13 cellular contexts compared by ENCODE assay signal in the genomic region with DNA sequence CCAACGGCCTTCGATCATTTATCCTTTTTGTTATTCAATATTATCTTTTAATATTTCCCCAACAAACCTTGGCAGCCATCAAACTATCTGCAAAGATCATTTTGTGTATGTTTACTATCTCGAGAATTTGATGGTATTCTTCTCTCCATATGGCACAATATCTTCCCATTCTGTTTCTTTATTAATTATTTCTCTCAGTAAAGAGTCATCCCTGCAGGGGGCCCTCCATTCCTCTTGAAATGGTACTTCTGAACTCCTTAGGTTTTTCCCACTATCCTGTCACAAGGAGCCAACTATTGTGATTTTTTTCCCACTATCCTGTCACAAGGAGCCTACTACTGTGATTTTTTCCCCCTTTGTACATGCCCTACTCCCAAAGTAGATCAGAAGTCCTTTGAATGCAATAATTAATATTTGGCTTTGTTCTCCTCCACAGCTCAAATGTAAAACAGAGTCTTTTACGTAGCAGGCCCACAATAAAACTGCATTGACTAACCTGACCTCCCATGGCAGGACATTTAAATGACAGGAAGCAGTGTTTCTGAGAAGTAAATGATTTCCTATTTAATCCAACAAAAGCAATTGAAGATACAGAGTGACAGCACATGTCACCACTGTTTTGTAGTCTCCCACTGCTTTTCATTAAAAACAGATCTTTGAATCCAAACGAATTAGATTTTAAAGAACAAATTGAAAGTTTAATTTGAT. TPM values are rescaled to one million over a fixed set of nuclear protein-coding genes. Genes with fewer than 3 reads are reported as not detected.
DNase-seq lines count a peak whose midpoint lies in the region; ATAC-seq and TF ChIP-seq lines count a peak whose summit lies in the region.
"Had no signal": no experiment of that assay in that cellular context is flagged by ENCODE, and none has a peak within 500 bp of the region (broad histone marks: within the 10 kb centered on the region; RNA-seq: fewer than 3 reads in every experiment).

No MANE protein-coding gene starts in this region.

- no peak overlapping the region for H3K27ac ChIP-seq in C4-2B
- no peak overlapping the region for H3K27ac ChIP-seq in HCT116 (ENCODE audit: low read depth, low read length)
- no peak overlapping the region for H3K27ac ChIP-seq in OCI-LY1 (ENCODE audit: low read depth, low read length, poor library complexity, severe bottlenecking)
- H3K27ac ChIP-seq in suprapubic skin, result no peak overlapping the region
- H3K27ac ChIP-seq: KMS-11 had no signal

- ATAC-seq in HCT116, result peak; percentile 22; the same call in 1 of the 2 replicates

- TF ChIP-seq EP300 in suprapubic skin (IDR thresholded peaks at IDR 0.05), result no peak

- H3K9ac ChIP-seq in HCT116 (ENCODE audit: low read length) (no peak overlapping the region), OCI-LY1 (ENCODE audit: low read length) (no peak overlapping the region)
- H3K9ac ChIP-seq: KMS-11 had no signal

- no peaks in the 10 kb centered on the region for H3K36me3 ChIP-seq in HCT116 (ENCODE audit: control insufficient read depth in 1 of 2, insufficient read depth in 2 of 2, low read length in 2 of 2)
- no peaks in the 10 kb centered on the region for H3K36me3 ChIP-seq in OCI-LY1 (ENCODE audit: insufficient read depth, low read length)
- H3K36me3 ChIP-seq in suprapubic skin, result no peaks in the 10 kb centered on the region

- no peak overlapping the region for H3K4me3 ChIP-seq in HCT116 (replicated peaks in 1 of 2; ENCODE audit: low read depth in 1 of 2, low read length in 2 of 2)
- no peak overlapping the region for H3K4me3 ChIP-seq in OCI-LY1 (ENCODE audit: low read depth, low read length, poor library complexity, severe bottlenecking)
- H3K4me3 ChIP-seq in foreskin fibroblast (ENCODE audit: low read depth in 1 of 2, low read length in 2 of 2), result no peak overlapping the region
- no peak overlapping the region for H3K4me3 ChIP-seq in suprapubic skin

- H3K27me3 ChIP-seq in HCT116 (ENCODE audit: insufficient read depth, low read length) (no peaks in the 10 kb centered on the region), OCI-LY1 (ENCODE audit: insufficient read depth, low read length) (no peaks in the 10 kb centered on the region), suprapubic skin (no peaks in the 10 kb centered on the region)

- H3K9me2 ChIP-seq in HCT116 (ENCODE audit: insufficient read depth), result no peaks in the 10 kb centered on the region
- no peaks in the 10 kb centered on the region for H3K9me2 ChIP-seq in OCI-LY1 (ENCODE audit: low read depth, low read length)

- H3K79me2 ChIP-seq in HCT116 (ENCODE audit: insufficient read depth, low read length) (no peaks in the 10 kb centered on the region), OCI-LY1 (ENCODE audit: insufficient read depth, low read length) (no peaks in the 10 kb centered on the region)

- no peaks in the 10 kb centered on the region for H3K9me3 ChIP-seq in HCT116 (ENCODE audit: control insufficient read depth in 1 of 2, insufficient read depth in 1 of 2, low read depth in 1 of 2, low read length in 2 of 2)
- H3K9me3 ChIP-seq in OCI-LY1 (ENCODE audit: low read length), result 0 out of 2 replicates have a peak, but pooled peaks cover 5% of the 10 kb centered on the region
- H3K9me3 ChIP-seq in suprapubic skin, result no peaks in the 10 kb centered on the region

- intact Hi-C loops in HCT116 (cut with micrococcal nuclease), result no loop called here

- TF ChIP-seq RAD21 in HCT116 (IDR thresholded peaks at IDR 0.05; ENCODE audit: low read depth), result no peak

- CTCF ChIA-PET in HCT116 (lab: Charles Lee), result no interaction called here

- RAD21 ChIA-PET in HCT116 (lab: Charles Lee; ENCODE audit: low non-redundant PET in 1 of 2, low total read pairs in 2 of 2, uncharacterized antibody in 2 of 2, unreplicated experiment in 2 of 2), result no interaction called here

- no peaks in the 10 kb centered on the region for H3F3A ChIP-seq in OCI-LY1 (ENCODE audit: insufficient read depth, low read length)

- TF ChIP-seq CTCF in C4-2B (conservative IDR thresholded peaks at IDR 0.05), result peak; percentile 19
- TF ChIP-seq CTCF in HCT116 (IDR thresholded peaks at IDR 0.05 in 2 of 3, conservative IDR thresholded peaks at IDR 0.05 in 1 of 3; ENCODE audit: borderline replicate concordance in 1 of 3, insufficient read depth in 1 of 3, low read depth in 2 of 3, low read length in 2 of 3), result no peak
- TF ChIP-seq CTCF in OCI-LY1 (IDR thresholded peaks at IDR 0.05; ENCODE audit: low read length), result peak; percentile 32
- TF ChIP-seq CTCF in foreskin fibroblast (IDR thresholded peaks at IDR 0.05; ENCODE audit: low read depth, low read length), result peak; percentile 2
- no peak for TF ChIP-seq CTCF in suprapubic skin (IDR thresholded peaks at IDR 0.05)

- H2AFZ ChIP-seq in HCT116 (ENCODE audit: low read depth, low read length, poor library complexity, severe bottlenecking), result peak overlapping the region; percentile 51
- no peak overlapping the region for H2AFZ ChIP-seq in OCI-LY1 (ENCODE audit: low read length)

- WGBS in suprapubic skin, result 73% methylated on average over 5 of the region's 5 CpGs

- POLR2A ChIA-PET in HCT116 (lab: Charles Lee), result no interaction called here

- no peak for DNase-seq in HCT116 (ENCODE audit: low read depth, low spot score)
- DNase-seq in foreskin fibroblast, result no peak
- DNase-seq in NCI-H526 (lab: John Stamatoyannopoulos, UW), result no peak
- no peak for DNase-seq in erythroblast (lab: John Stamatoyannopoulos, UW)
- no peak for DNase-seq in suprapubic skin (ENCODE audit: low spot score in 2 of 2)
- no peak for DNase-seq in NCI-H1436 treated with DMSO at 0.1 percent for 48 hours (lab: John Stamatoyannopoulos, UW)
- DNase-seq: activated CD4-positive, CD25-positive, alpha-beta regulatory T cell treated with anti-CD3 and anti-CD28 coated beads, Interleukin-2, amount 50 U/mL, for 72 hours; CD4-positive, alpha-beta memory T cell; effector CD8-positive, alpha-beta T cell; NCI-H226 had no signal

- H3K4me1 ChIP-seq in HCT116 (ENCODE audit: control insufficient read depth in 1 of 2, insufficient read depth in 2 of 2, low read length in 2 of 2) (no peaks in the 10 kb centered on the region), OCI-LY1 (ENCODE audit: insufficient read depth, low read length, severe bottlenecking) (peaks cover 23% of the 10 kb centered on the region), suprapubic skin (no peaks in the 10 kb centered on the region)

- no peak for TF ChIP-seq POLR2A in HCT116 (IDR thresholded peaks at IDR 0.05; ENCODE audit: borderline replicate concordance, extremely low read depth, insufficient read depth, insufficient read length)
- no peak for TF ChIP-seq POLR2A in erythroblast (IDR thresholded peaks at IDR 0.05; ENCODE audit: low read length)
- TF ChIP-seq POLR2A in suprapubic skin (IDR thresholded peaks at IDR 0.05), result no peak

- no TSS peak for BruUV-seq in HCT116 (replicated peaks; lab: Mats Ljungman, UMichigan)

- H3K4me2 ChIP-seq in HCT116 (ENCODE audit: low read length) (no peak overlapping the region), OCI-LY1 (ENCODE audit: low read length) (0 out of 2 replicates have a peak overlapping the region, but pooled peaks have one; percentile 9)
- H3K4me2 ChIP-seq: KMS-11 had no signal

- H4K20me1 ChIP-seq in HCT116 (ENCODE audit: insufficient read depth), result no peaks in the 10 kb centered on the region
- no peaks in the 10 kb centered on the region for H4K20me1 ChIP-seq in OCI-LY1 (ENCODE audit: insufficient read depth, low read length)

TF ChIP-seq in HCT116, 20 proteins besides CTCF, POLR2A, EP300 and RAD21:
- no peak for TF ChIP-seq ZBTB33 (IDR thresholded peaks at IDR 0.05; ENCODE audit: extremely low read depth, insufficient replicate concordance, low read length)
- TF ChIP-seq, protein P1, sequence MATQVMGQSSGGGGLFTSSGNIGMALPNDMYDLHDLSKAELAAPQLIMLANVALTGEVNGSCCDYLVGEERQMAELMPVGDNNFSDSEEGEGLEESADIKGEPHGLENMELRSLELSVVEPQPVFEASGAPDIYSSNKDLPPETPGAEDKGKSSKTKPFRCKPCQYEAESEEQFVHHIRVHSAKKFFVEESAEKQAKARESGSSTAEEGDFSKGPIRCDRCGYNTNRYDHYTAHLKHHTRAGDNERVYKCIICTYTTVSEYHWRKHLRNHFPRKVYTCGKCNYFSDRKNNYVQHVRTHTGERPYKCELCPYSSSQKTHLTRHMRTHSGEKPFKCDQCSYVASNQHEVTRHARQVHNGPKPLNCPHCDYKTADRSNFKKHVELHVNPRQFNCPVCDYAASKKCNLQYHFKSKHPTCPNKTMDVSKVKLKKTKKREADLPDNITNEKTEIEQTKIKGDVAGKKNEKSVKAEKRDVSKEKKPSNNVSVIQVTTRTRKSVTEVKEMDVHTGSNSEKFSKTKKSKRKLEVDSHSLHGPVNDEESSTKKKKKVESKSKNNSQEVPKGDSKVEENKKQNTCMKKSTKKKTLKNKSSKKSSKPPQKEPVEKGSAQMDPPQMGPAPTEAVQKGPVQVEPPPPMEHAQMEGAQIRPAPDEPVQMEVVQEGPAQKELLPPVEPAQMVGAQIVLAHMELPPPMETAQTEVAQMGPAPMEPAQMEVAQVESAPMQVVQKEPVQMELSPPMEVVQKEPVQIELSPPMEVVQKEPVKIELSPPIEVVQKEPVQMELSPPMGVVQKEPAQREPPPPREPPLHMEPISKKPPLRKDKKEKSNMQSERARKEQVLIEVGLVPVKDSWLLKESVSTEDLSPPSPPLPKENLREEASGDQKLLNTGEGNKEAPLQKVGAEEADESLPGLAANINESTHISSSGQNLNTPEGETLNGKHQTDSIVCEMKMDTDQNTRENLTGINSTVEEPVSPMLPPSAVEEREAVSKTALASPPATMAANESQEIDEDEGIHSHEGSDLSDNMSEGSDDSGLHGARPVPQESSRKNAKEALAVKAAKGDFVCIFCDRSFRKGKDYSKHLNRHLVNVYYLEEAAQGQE (IDR thresholded peaks at IDR 0.05; ENCODE audit: low read depth), result no peak
- no peak for TF ChIP-seq EZH2 (IDR thresholded peaks at IDR 0.05)
- TF ChIP-seq SRF (IDR thresholded peaks at IDR 0.05; ENCODE audit: low read depth), result no peak

RNA-seq across cellular contexts. Expression of gene PDGFD, which starts 43.3 kb away (rescaled TPM):
- total RNA-seq in HCT116 (2021; ENCODE audit: unreplicated experiment) (0.34 TPM), suprapubic skin (1 to 10 TPM; 4.4 to 7.2 (median 5.2) TPM)
- polyA plus RNA-seq in HCT116 (2012), result not detected in 2 replicates
- total RNA-seq: CD4-positive, alpha-beta memory T cell had no signal

Comparison
In these comparisons a context has a peak if more than half of its experiments do, and no peak if none do; other contexts are left out.
1. CTCF ChIP-seq: peak in C4-2B (single experiment), OCI-LY1 (single experiment) and foreskin fibroblast (single experiment); none in HCT116 (0 of 3) and suprapubic skin (0 of 2).